18 cellular contexts compared by ENCODE assay signal in the genomic region with DNA sequence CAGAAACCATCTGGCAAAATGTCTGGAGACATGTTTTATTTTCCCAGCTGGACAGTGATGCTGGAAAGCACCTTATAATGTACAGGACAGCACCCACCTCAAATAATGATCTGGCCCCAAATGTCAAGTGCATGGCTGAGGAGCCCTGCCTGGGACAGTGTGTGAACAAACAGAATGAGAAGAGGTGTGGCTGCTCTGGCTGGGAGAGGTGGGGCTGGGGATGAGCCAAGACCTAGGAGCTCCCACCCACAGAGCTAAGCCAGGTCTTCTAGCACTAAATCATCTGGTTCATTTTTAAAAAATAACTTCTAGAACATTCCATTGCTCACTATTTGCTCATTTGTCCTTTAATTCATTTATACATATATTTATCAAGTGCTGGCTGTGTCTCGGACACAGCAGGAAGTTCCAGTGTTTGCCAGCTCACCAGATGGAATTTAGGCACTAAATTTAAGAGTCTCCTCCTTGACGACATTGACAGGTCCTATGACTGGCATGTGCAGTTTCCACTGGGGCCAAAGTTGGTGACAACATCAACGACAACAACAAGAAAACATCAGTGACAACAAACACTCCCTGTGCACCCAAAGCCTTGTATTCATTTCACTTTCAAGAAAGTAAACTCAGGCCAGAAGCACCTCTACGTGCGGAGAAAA. TPM values are rescaled to one million over a fixed set of nuclear protein-coding genes. Genes with fewer than 3 reads are reported as not detected.
DNase-seq lines count a peak whose midpoint lies in the region; ATAC-seq, FAIRE-seq and TF ChIP-seq lines count a peak whose summit lies in the region.
"Had no signal": no experiment of that assay in that cellular context is flagged by ENCODE, and none has a peak within 500 bp of the region (broad histone marks: within the 10 kb centered on the region; RNA-seq: fewer than 3 reads in every experiment).

No MANE protein-coding gene starts in this region.

- H3K56ac ChIP-seq in H1 (replicated peaks; ENCODE audit: insufficient read length, low read depth, low read length), result no peak overlapping the region

- H3K4ac ChIP-seq in H1 (replicated peaks; ENCODE audit: insufficient read length, low read depth, low read length), result no peak overlapping the region

- H3K4me2 ChIP-seq in H1 (ENCODE audit: insufficient read depth in 1 of 2, low read depth in 2 of 2, low read length in 2 of 2), result no peak overlapping the region
- no peak overlapping the region for H3K4me2 ChIP-seq in smooth muscle cell

- H4K5ac ChIP-seq in H1 (ENCODE audit: insufficient read length, low read depth, low read length), result no peak overlapping the region

- H3K23me2 ChIP-seq in H1 (ENCODE audit: low read depth, low read length), result no peaks in the 10 kb centered on the region

- H3K27me3 ChIP-seq in H1 (replicated peaks in 1 of 4; ENCODE audit: control insufficient read depth in 3 of 4, extremely low read depth in 1 of 4, insufficient read depth in 3 of 4, low read length in 3 of 4), result no peaks in the 10 kb centered on the region; a peak in 1 of 7 replicates
- H3K27me3 ChIP-seq in left lung, result no peaks in the 10 kb centered on the region
- H3K27me3 ChIP-seq in tibial nerve, result no peaks in the 10 kb centered on the region
- no peaks in the 10 kb centered on the region for H3K27me3 ChIP-seq in smooth muscle cell (ENCODE audit: low read depth)

- intact Hi-C loops in left lung (cut with DNase I), result no loop called here

- H2AFZ ChIP-seq in H1 (ENCODE audit: low read length) (no peak overlapping the region), smooth muscle cell (ENCODE audit: low read depth) (no peak overlapping the region)

- H2BK12ac ChIP-seq in H1 (ENCODE audit: low read depth, low read length), result 0 out of 2 replicates have a peak overlapping the region, but pooled peaks have one; percentile 39

- CTCF ChIA-PET in H1 (lab: Charles Lee; ENCODE audit: partially characterized antibody), result interaction anchor here (0.8 to 1.2 kb wide), 2 partner anchors 35 to 173 kb away, joined by 3 to 4 read pairs; no protein-coding TSS in a partner anchor

- H2BK15ac ChIP-seq in H1 (ENCODE audit: low read length), result no peak overlapping the region

- H3K4me1 ChIP-seq in H1 (replicated peaks in 1 of 4; ENCODE audit: control insufficient read depth in 3 of 4, insufficient read depth in 4 of 4, low read length in 3 of 4) (no peaks in the 10 kb centered on the region; a peak in 1 of 7 replicates), left lung (no peaks in the 10 kb centered on the region), tibial nerve (peaks cover 0 to 9% (median 0%) of the 10 kb centered on the region in 4 donors), smooth muscle cell (ENCODE audit: low read depth) (no peaks in the 10 kb centered on the region)

- no peaks in the 10 kb centered on the region for H3K79me1 ChIP-seq in H1 (ENCODE audit: low read depth, low read length)

- no peak for TF ChIP-seq RAD21 in H1 (IDR thresholded peaks at IDR 0.05 in 1 of 2, conservative IDR thresholded peaks at IDR 0.05 in 1 of 2; ENCODE audit: low read depth in 2 of 2, low read length in 2 of 2)

- H3K9ac ChIP-seq in H1 (replicated peaks in 1 of 4; ENCODE audit: extremely low read depth in 1 of 4, low read depth in 3 of 4, low read length in 3 of 4), result no peak overlapping the region
- no peak overlapping the region for H3K9ac ChIP-seq in smooth muscle cell (ENCODE audit: low read depth)

- TF ChIP-seq POLR2A in H1 (IDR thresholded peaks at IDR 0.05; ENCODE audit: control extremely low read depth in 1 of 2, low read depth in 2 of 2, low read length in 2 of 2) (no peak), tibial nerve (IDR thresholded peaks at IDR 0.05) (peak in 1 of 2 donors; percentile 7)

- in situ Hi-C loops in G401 (cut with HindIII; ENCODE audit: low sequenced_read_pairs), result no loop called here

- WGBS in H1 (ENCODE audit: extremely low coverage in 1 of 2, insufficient coverage in 1 of 2, insufficient read length in 1 of 2, insufficient replicate concordance in 2 of 2, low coverage in 1 of 2, low lambda C conversion rate in 2 of 2, missing lambda C conversion rate in 1 of 2), 2 experiments, result 84% methylated on average over 5 of the region's 5 CpGs; no CpG with 5 or more reads in 1 of the 2 experiments
- 65 to 77% methylated on average over 5 of the region's 5 CpGs for WGBS in tibial nerve, 2 donors
- WGBS in smooth muscle cell (ENCODE audit: low lambda C conversion rate), result 88% methylated on average over 5 of the region's 5 CpGs

- TF ChIP-seq CTCF in H1 (IDR thresholded peaks at IDR 0.05; ENCODE audit: control extremely low read depth in 1 of 3, insufficient read depth in 1 of 3, low read depth in 1 of 3, low read length in 3 of 3) (no peak), left lung (IDR thresholded peaks at IDR 0.05) (no peak), tibial nerve (IDR thresholded peaks at IDR 0.05) (no peak), smooth muscle cell (IDR thresholded peaks at IDR 0.05; ENCODE audit: borderline replicate concordance, insufficient read depth, poor library complexity, severe bottlenecking) (no peak)

- FAIRE-seq in H1 (lab: Jason Lieb, UNC), result no peak
- FAIRE-seq: GM12891, K562 had no signal

- TF ChIP-seq EP300 in H1 (IDR thresholded peaks at IDR 0.05; ENCODE audit: borderline replicate concordance in 1 of 2, low read depth in 2 of 2, low read length in 2 of 2) (no peak), tibial nerve (IDR thresholded peaks at IDR 0.05) (no peak)

- no peak overlapping the region for H2BK20ac ChIP-seq in H1 (ENCODE audit: low read length)

- H3K14ac ChIP-seq in H1 (ENCODE audit: insufficient read length), result no peak overlapping the region

- DNase-seq in G401 (ENCODE audit: low spot score) (peak; percentile 75), H1 (ENCODE audit: low read depth in 1 of 2, low spot score in 2 of 2) (no peak), left lung (no peak), tibial nerve (ENCODE audit: low spot score in 2 of 2) (peak; percentile 26), smooth muscle cell (lab: John Stamatoyannopoulos, UW; ENCODE audit: unreplicated experiment) (no peak), DMS79 (lab: John Stamatoyannopoulos, UW) (no peak)
- DNase-seq: AML-193; CD4-positive, CD25-positive, alpha-beta regulatory T cell; DMS79 treated with DMSO at 0.1 percent for 48 hours; GDM1; GOT3; NCI-H1436; NCI-H2029; NCI-H2171; NK-92 treated with Interleukin-12 subunit alpha and Interleukin-12 subunit beta, amount 100 ng/mL, for 24 hours had no signal

- no peaks in the 10 kb centered on the region for H3K79me2 ChIP-seq in H1 (ENCODE audit: control insufficient read depth in 1 of 2, insufficient read depth in 2 of 2, low read length in 2 of 2)
- no peaks in the 10 kb centered on the region for H3K79me2 ChIP-seq in smooth muscle cell (ENCODE audit: low read depth)

- H4K8ac ChIP-seq in H1 (ENCODE audit: extremely low read depth, insufficient read depth, low read length), result no peak overlapping the region

- peak; percentile 64 for ATAC-seq in left lung
- no peak for ATAC-seq in GM19452 (IDR thresholded peaks at IDR 0.05; ENCODE audit: unreplicated experiment)
- ATAC-seq: K562 had no signal

- H4K91ac ChIP-seq in H1 (replicated peaks; ENCODE audit: insufficient read length, low read length), result no peak overlapping the region

- POLR2A ChIA-PET in H1 (lab: Charles Lee; ENCODE audit: partially characterized antibody), result no interaction called here

- H3K9me3 ChIP-seq in H1 (ENCODE audit: insufficient read depth in 2 of 2, low read depth in 1 of 2, low read length in 1 of 2) (no peaks in the 10 kb centered on the region), left lung (no peaks in the 10 kb centered on the region), tibial nerve (no peaks in the 10 kb centered on the region), smooth muscle cell (replicated peaks; ENCODE audit: low read depth) (no peaks in the 10 kb centered on the region)

- no peak overlapping the region for H2BK120ac ChIP-seq in H1 (replicated peaks; ENCODE audit: low read depth, low read length)

- H2AK5ac ChIP-seq in H1 (ENCODE audit: low read depth, low read length), result no peak overlapping the region

- H3K4me3 ChIP-seq in H1 (ENCODE audit: extremely low read depth in 1 of 4, insufficient read depth in 2 of 4, low read depth in 3 of 4, low read length in 4 of 4) (no peak overlapping the region), left lung (no peak overlapping the region), tibial nerve (no peak overlapping the region), smooth muscle cell (no peak overlapping the region)
- H3K4me3 ChIP-seq: K562 had no signal

- H3K18ac ChIP-seq in H1 (ENCODE audit: extremely low read depth, low read length), result no peak overlapping the region

- H4K20me1 ChIP-seq in H1 (replicated peaks in 1 of 2; ENCODE audit: control insufficient read depth in 1 of 2, insufficient read depth in 2 of 2, low read length in 2 of 2) (no peaks in the 10 kb centered on the region), smooth muscle cell (ENCODE audit: low read depth) (no peaks in the 10 kb centered on the region)

- H3K27ac ChIP-seq in H1 (ENCODE audit: low read depth, low read length) (no peak overlapping the region), left lung (no peak overlapping the region), tibial nerve (peak overlapping the region in 2 of 4 donors; percentile 46 to 55), smooth muscle cell (ENCODE audit: low read depth) (no peak overlapping the region)

- no peak overlapping the region for H2BK5ac ChIP-seq in H1 (ENCODE audit: low read depth, low read length)

- no peak overlapping the region for H3K23ac ChIP-seq in H1 (ENCODE audit: insufficient read length)

- H3F3A ChIP-seq in smooth muscle cell (ENCODE audit: low read depth), result no peaks in the 10 kb centered on the region

- H3K36me3 ChIP-seq in H1 (ENCODE audit: control insufficient read depth in 2 of 4, insufficient read depth in 4 of 4, low read length in 3 of 4) (no peaks in the 10 kb centered on the region), left lung (no peaks in the 10 kb centered on the region), tibial nerve (peaks cover 0 to 9% (median 0%) of the 10 kb centered on the region in 3 donors), smooth muscle cell (ENCODE audit: low read depth) (no peaks in the 10 kb centered on the region)

RNA-seq across cellular contexts. Expression of gene GTF3C4, which starts 59.1 kb away (rescaled TPM):
- 21.2 and 24.5 TPM in 2 replicates for total RNA-seq in G401 (2014; rRNA removed; shearing (Covaris generic))
- 36.9 and 39.2 TPM in 2 replicates for total RNA-seq in H1 (2021; fragmentation: NEBNext Ultra II Directional; extraction: Animal tissue kit (Norgen Biotek cat#: 25700))
- 6.3 and 6.8 TPM in 2 replicates for polyA plus RNA-seq in H1 (2011; rRNA removed)
- 8.9 TPM for polyA plus RNA-seq in H1 (2011; cell fraction: cytosol; rRNA removed)
- 7.2 TPM for polyA plus RNA-seq in H1 (2011; cell fraction: nucleus; rRNA removed)
- 14.8 to 23.5 TPM (median 19.3 TPM) in 4 replicates for polyA plus RNA-seq in H1 (2012, experiment 1 of 2)
- polyA plus RNA-seq in H1 (2012, experiment 2 of 2), result 4.9 TPM
- polyA plus RNA-seq in H1 (2013, experiment 1 of 2), result 16.8 TPM
- polyA plus RNA-seq in H1 (2013, experiment 2 of 2), result 16.2 TPM
- 17.6 and 19.4 TPM in 2 replicates for polyA minus RNA-seq in H1 (2011; rRNA and poly(A)+ RNA removed)
- polyA minus RNA-seq in H1 (2011; cell fraction: cytosol; rRNA and poly(A)+ RNA removed), result 15.7 TPM
- 8.7 TPM for polyA minus RNA-seq in H1 (2011; cell fraction: nucleus; rRNA and poly(A)+ RNA removed)
- total RNA-seq in left lung, result 10 to 100 TPM; 13.1 to 14.1 TPM
- total RNA-seq in tibial nerve, result 10 to 100 TPM; 10.5 to 17.4 (median 16.2) TPM
- 16.7 and 19.7 TPM in 2 replicates for total RNA-seq in smooth muscle cell
- polyA plus RNA-seq in smooth muscle cell, result 5.6 and 8.3 TPM in 2 replicates

RNA-seq across cellular contexts. Expression of gene DDX31, which starts 59.6 kb away (rescaled TPM):
- total RNA-seq in G401 (2014; rRNA removed; shearing (Covaris generic)), result 17.6 and 21.9 TPM in 2 replicates
- total RNA-seq in H1 (2021; fragmentation: NEBNext Ultra II Directional; extraction: Animal tissue kit (Norgen Biotek cat#: 25700)), result 23.7 and 25.2 TPM in 2 replicates
- polyA plus RNA-seq in H1 (2011; rRNA removed) (6.3 and 9.5 TPM in 2 replicates), smooth muscle cell (5.9 and 6.6 TPM in 2 replicates)
- polyA plus RNA-seq in H1 (2011; cell fraction: cytosol; rRNA removed), result 10.5 TPM
- polyA plus RNA-seq in H1 (2011; cell fraction: nucleus; rRNA removed), result 18.1 TPM
- polyA plus RNA-seq in H1 (2012, experiment 1 of 2), result 16.2 to 18.9 TPM (median 17.8 TPM) in 4 replicates
- polyA plus RNA-seq in H1 (2012, experiment 2 of 2), result 9.6 TPM
- 16.1 TPM for polyA plus RNA-seq in H1 (2013, experiment 1 of 2)
- polyA plus RNA-seq in H1 (2013, experiment 2 of 2), result 15.4 TPM
- polyA minus RNA-seq in H1 (2011; rRNA and poly(A)+ RNA removed), result 25.5 and 35.3 TPM in 2 replicates
- polyA minus RNA-seq in H1 (2011; cell fraction: cytosol; rRNA and poly(A)+ RNA removed), result 21.3 TPM
- polyA minus RNA-seq in H1 (2011; cell fraction: nucleus; rRNA and poly(A)+ RNA removed), result 39.6 TPM
- total RNA-seq in left lung (10 to 100 TPM; 12.4 to 15.0 TPM), tibial nerve (10 to 100 TPM; 27.6 to 38.7 (median 31.8) TPM), smooth muscle cell (11.0 and 11.9 TPM in 2 replicates)

Comparison
In these comparisons a context has a peak if more than half of its experiments do, and no peak if none do; other contexts are left out.
1. DNase-seq: peak in G401 (single experiment) and tibial nerve (2 of 2); none in H1 (0 of 2), left lung (0 of 2), smooth muscle cell (single experiment) and DMS79 (single experiment).